Comparison of ENCODE assay signal across 9 cellular contexts in genomic region chr5:68285075-68285827, GRCh38.
DNase-seq lines count a peak whose midpoint lies in the region; ATAC-seq, FAIRE-seq and TF ChIP-seq lines count a peak whose summit lies in the region.
"Had no signal": no experiment of that assay in that cellular context is flagged by ENCODE, and none has a peak within 500 bp of the region (broad histone marks: within the 10 kb centered on the region; RNA-seq: fewer than 3 reads in every experiment).

No MANE protein-coding gene starts in this region.

- peaks cover 53% of the 10 kb centered on the region for H3K4me1 ChIP-seq in HepG2 (ENCODE audit: insufficient read depth, low read length)

- intact Hi-C loops in CD14-positive monocyte (cut with micrococcal nuclease), result loop anchor here (5.0 to 10.0 kb wide), 2 partner anchors 60 to 677 kb away; no protein-coding TSS in a partner anchor
- intact Hi-C loops in HepG2 (cut with micrococcal nuclease; ENCODE audit: unreplicated experiment), result loop anchor here (2.0 kb wide), 1 partner anchor 14 kb away; no protein-coding TSS in a partner anchor

- in situ Hi-C loops in HepG2 (cut with HindIII; ENCODE audit: extremely low pct_ligation_motif_present, low pct_unique_long_range_greater_than_20kb), result loop anchor here (5.0 kb wide), 1 partner anchor 172 kb away; no protein-coding TSS in a partner anchor

- POLR2A ChIA-PET in HepG2 (lab: Yijun Ruan, JAX), result no interaction called here

- no peak for TF ChIP-seq RAD21 in HepG2 (CRISPR knock-in tag; IDR thresholded peaks at IDR 0.05)

- BruUV-seq in HepG2 (replicated peaks; lab: Mats Ljungman, UMichigan), result no TSS peak

- peak in 1 of 2 experiments; percentile 46; a peak in 1 of 4 replicates for TF ChIP-seq EP300 in HepG2 (IDR thresholded peaks at IDR 0.05; ENCODE audit: low read depth in 2 of 2, low read length in 2 of 2)
- TF ChIP-seq EP300 in HepG2 (CRISPR knock-in tag; IDR thresholded peaks at IDR 0.05; ENCODE audit: borderline replicate concordance), result no peak

- peaks cover 51 to 54% of the 10 kb centered on the region in 2 donors for H3K36me3 Mint-ChIP-seq in CD14-positive monocyte

- H3K36me3 ChIP-seq in HepG2 (replicated peaks in 1 of 2; ENCODE audit: control insufficient read depth in 1 of 2, insufficient read depth in 2 of 2, low read length in 2 of 2) (peaks cover 8 to 29% of the 10 kb centered on the region in 2 experiments; a peak in 4 of 5 replicates), MG63 (peaks cover 7% of the 10 kb centered on the region)

- FAIRE-seq in HepG2 (lab: Jason Lieb, UNC), result peak; percentile 73
- FAIRE-seq: endothelial cell of umbilical vein had no signal

- peaks cover 30% of the 10 kb centered on the region for H3K4me1 Mint-ChIP-seq in CD14-positive monocyte

- H3K27me3 ChIP-seq in HepG2 (ENCODE audit: control insufficient read depth in 1 of 2, insufficient read depth in 2 of 2, low read length in 2 of 2), result no peaks in the 10 kb centered on the region; a peak in 1 of 5 replicates
- H3K27me3 ChIP-seq in MG63, result no peaks in the 10 kb centered on the region

- 24% methylated on average over 3 of the region's 3 CpGs for whole genome bisulfite sequencing in HepG2 (ENCODE audit: low lambda C conversion rate)

- CTCF ChIA-PET in HepG2 (lab: Yijun Ruan, JAX; ENCODE audit: low intra/inter-chr PET ratio, low total read pairs), result interaction anchor here (2.1 kb wide), 1 partner anchor 175 kb away, joined by 13 read pairs; no protein-coding TSS in a partner anchor

- no peak for TF ChIP-seq CTCF in CD14-positive monocyte (IDR thresholded peaks at IDR 0.05)
- no peak for TF ChIP-seq CTCF in HepG2 (CRISPR knock-in tag; IDR thresholded peaks at IDR 0.05)

- 0 out of 2 replicates have a peak overlapping the region, but pooled peaks have one; percentile 17 for H3K9ac ChIP-seq in HepG2 (ENCODE audit: insufficient read depth, low read depth, low read length)

- DNase-seq in CD14-positive monocyte (ENCODE audit: low spot score), result no peak
- DNase-seq in NAMALWA (ENCODE audit: low spot score), result peak; percentile 19
- peak; percentile 82 for DNase-seq in HepG2 (ENCODE audit: low spot score)
- DNase-seq in mucosa of gallbladder (ENCODE audit: low spot score), result no peak
- no peak for DNase-seq in MG63
- no peak for DNase-seq in HUDEP-2 (lab: John Stamatoyannopoulos, UW; ENCODE audit: unreplicated experiment in 76 of 76)
- DNase-seq in NCI-H2107 treated with DMSO at 0.1 percent for 48 hours (lab: John Stamatoyannopoulos, UW; ENCODE audit: unreplicated experiment), result no peak

- H2AFZ ChIP-seq in HepG2 (ENCODE audit: low read length), result no peak overlapping the region

- peak overlapping the region; percentile 69 for H3K4me2 ChIP-seq in HepG2 (ENCODE audit: low read depth, low read length)

- H3K27me3 Mint-ChIP-seq in CD14-positive monocyte (ENCODE audit: low read depth in 3 of 3), result no peaks in the 10 kb centered on the region

- ATAC-seq in GM19463 (IDR thresholded peaks at IDR 0.05; ENCODE audit: unreplicated experiment) (peak; percentile 28), HepG2 (peak; percentile 15; the same call in 1 of the 3 replicates)

- peaks cover 11% of the 10 kb centered on the region for H3K79me2 ChIP-seq in HepG2 (ENCODE audit: insufficient read depth, low read length)

- no peaks in the 10 kb centered on the region for H3K9me3 Mint-ChIP-seq in CD14-positive monocyte

- no peak overlapping the region for H3K4me3 Mint-ChIP-seq in CD14-positive monocyte

- H3K4me3 ChIP-seq in HepG2 (replicated peaks in 1 of 3; ENCODE audit: insufficient read depth in 1 of 3, low read depth in 2 of 3, low read length in 3 of 3) (peak overlapping the region in 2 of 3 experiments; percentile 42 to 48; a peak in 3 of 6 replicates), MG63 (no peak overlapping the region)

- H3K27ac ChIP-seq in HepG2 (ENCODE audit: extremely low read length, insufficient read depth, low read length), result peak overlapping the region; percentile 65

- no peaks in the 10 kb centered on the region; the same call in 1 of the 2 replicates for H4K20me1 ChIP-seq in HepG2 (ENCODE audit: insufficient read depth, low read length)

- H3K9me3 ChIP-seq in HepG2 (ENCODE audit: low read length), result no peaks in the 10 kb centered on the region
- no peaks in the 10 kb centered on the region for H3K9me3 ChIP-seq in MG63

- H3K27ac Mint-ChIP-seq in CD14-positive monocyte, result peak overlapping the region; percentile 5 to 87 (median 64)

- TF ChIP-seq POLR2A in HepG2 (IDR thresholded peaks at IDR 0.05; ENCODE audit: insufficient read depth in 1 of 2, low read depth in 2 of 2, low read length in 2 of 2), result no peak

TF ChIP-seq in HepG2, 621 proteins besides CTCF, POLR2A, EP300 and RAD21 (continues in another document):
- TF ChIP-seq PAXIP1 (CRISPR knock-in tag; conservative IDR thresholded peaks at IDR 0.05) (peak; percentile 48), HNRNPUL1 (IDR thresholded peaks at IDR 0.05; ENCODE audit: low read depth, low read length) (peak; percentile 86), HNF4A (CRISPR knock-in tag; IDR thresholded peaks at IDR 0.05) (0 out of 2 replicates have a peak, but pooled peaks have one; percentile 5), GATAD2A (CRISPR knock-in tag; IDR thresholded peaks at IDR 0.05) (peak; percentile 61), YY1 (IDR thresholded peaks at IDR 0.05; ENCODE audit: insufficient read depth, insufficient replicate concordance, low read depth, low read length) (no peak), CEBPG (CRISPR knock-in tag; IDR thresholded peaks at IDR 0.05) (peak; percentile 79), ZNF773 (CRISPR knock-in tag; IDR thresholded peaks at IDR 0.05; ENCODE audit: borderline replicate concordance) (no peak), ZGPAT (CRISPR knock-in tag; IDR thresholded peaks at IDR 0.05) (no peak)
- TF ChIP-seq, protein P1, sequence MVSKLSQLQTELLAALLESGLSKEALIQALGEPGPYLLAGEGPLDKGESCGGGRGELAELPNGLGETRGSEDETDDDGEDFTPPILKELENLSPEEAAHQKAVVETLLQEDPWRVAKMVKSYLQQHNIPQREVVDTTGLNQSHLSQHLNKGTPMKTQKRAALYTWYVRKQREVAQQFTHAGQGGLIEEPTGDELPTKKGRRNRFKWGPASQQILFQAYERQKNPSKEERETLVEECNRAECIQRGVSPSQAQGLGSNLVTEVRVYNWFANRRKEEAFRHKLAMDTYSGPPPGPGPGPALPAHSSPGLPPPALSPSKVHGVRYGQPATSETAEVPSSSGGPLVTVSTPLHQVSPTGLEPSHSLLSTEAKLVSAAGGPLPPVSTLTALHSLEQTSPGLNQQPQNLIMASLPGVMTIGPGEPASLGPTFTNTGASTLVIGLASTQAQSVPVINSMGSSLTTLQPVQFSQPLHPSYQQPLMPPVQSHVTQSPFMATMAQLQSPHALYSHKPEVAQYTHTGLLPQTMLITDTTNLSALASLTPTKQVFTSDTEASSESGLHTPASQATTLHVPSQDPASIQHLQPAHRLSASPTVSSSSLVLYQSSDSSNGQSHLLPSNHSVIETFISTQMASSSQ (IDR thresholded peaks at IDR 0.05; ENCODE audit: low read depth), result peak; percentile 94
- TF ChIP-seq, protein P1 (CRISPR knock-in tag; IDR thresholded peaks at IDR 0.05; ENCODE audit: borderline replicate concordance), result peak; percentile 94; the same call in 1 of the 2 replicates

Comparison
In these comparisons a context has a peak if more than half of its experiments do, and no peak if none do; other contexts are left out.
1. DNase-seq: peak in NAMALWA (single experiment) and HepG2 (single experiment); none in CD14-positive monocyte (single experiment), mucosa of gallbladder (single experiment), MG63 (single experiment), HUDEP-2 (0 of 76) and NCI-H2107 treated with DMSO at 0.1 percent for 48 hours (single experiment).